Comparison of ENCODE assay signal across 25 cellular contexts in the genomic region with DNA sequence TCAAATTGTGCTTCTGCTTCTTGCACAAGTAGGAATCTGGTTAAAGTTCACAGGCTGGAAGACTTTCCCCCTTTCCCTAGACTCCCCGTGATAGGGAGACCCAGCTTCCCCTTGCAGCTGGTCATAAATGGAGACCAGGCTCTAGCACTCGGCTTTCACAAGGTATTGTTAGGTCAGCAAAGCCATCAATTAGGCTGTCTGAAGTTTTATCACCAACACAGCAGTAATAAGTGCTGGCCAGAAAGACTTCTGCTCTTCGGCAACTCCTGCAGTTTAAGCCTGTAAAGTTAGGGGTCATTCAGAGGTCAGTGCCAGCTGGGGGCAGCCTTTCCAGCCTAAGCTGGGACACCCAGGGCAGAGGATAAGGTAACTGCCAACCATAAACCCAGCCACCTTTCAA.
DNase-seq lines count a peak whose midpoint lies in the region; ATAC-seq, FAIRE-seq and TF ChIP-seq lines count a peak whose summit lies in the region.
"Had no signal": no experiment of that assay in that cellular context is flagged by ENCODE, and none has a peak within 500 bp of the region (broad histone marks: within the 10 kb centered on the region; RNA-seq: fewer than 3 reads in every experiment).

No MANE protein-coding gene starts in this region.

- H2BK20ac ChIP-seq in H1 (ENCODE audit: low read length) = no peak overlapping the region; the same call in 1 of the 2 replicates

- H3K27ac ChIP-seq in H1 (ENCODE audit: low read depth, low read length) (no peak overlapping the region), mesendoderm (ENCODE audit: low read depth, low read length) (no peak overlapping the region), uterus (peak overlapping the region; percentile 62 to 71)
- H3K27ac ChIP-seq: foreskin keratinocyte, SJCRH30, vagina had no signal

- peak; percentile 30 for DNase-seq in Right ventricle myocardium superior
- no peak for DNase-seq in cardiac septum (ENCODE audit: low spot score)
- no peak for DNase-seq in H1 (ENCODE audit: low read depth in 1 of 2, low spot score in 2 of 2)
- peak; percentile 36 for DNase-seq in mesendoderm
- DNase-seq in uterus = peak in 1 of 2 donors; percentile 58
- DNase-seq in activated T-cell treated with anti-CD3 and anti-CD28 coated beads for 4 hours = no peak
- DNase-seq: activated CD4-positive, alpha-beta T cell treated with anti-CD3 and anti-CD28 coated beads for 48 hours; activated CD8-positive, alpha-beta memory T cell treated with anti-CD3 and anti-CD28 coated beads, Interleukin-2, amount 50 U/mL, for 48 hours; activated gamma-delta T cell treated with Interleukin-2 at 50 U/mL for 16 hours; CD4-positive, CD25-positive, alpha-beta regulatory T cell; DMS53; foreskin keratinocyte; immature natural killer cell; MM.1S; NCI-H2081; NCI-H510A; SJCRH30; stimulated activated CD4-positive, alpha-beta T cell treated with anti-CD3 and anti-CD28 coated beads, Interleukin-2, amount 100 ng/mL, for 24 hours; stomach had no signal

- intact Hi-C loops in Right ventricle myocardium superior (cut with DNase I) (no loop called here), cardiac septum (cut with DNase I) (no loop called here), uterus (cut with DNase I; ENCODE audit: low total_unique reads) (no loop called here)

- H4K20me1 ChIP-seq in H1 (replicated peaks in 1 of 2; ENCODE audit: control insufficient read depth in 1 of 2, insufficient read depth in 2 of 2, low read length in 2 of 2) = peaks cover 0 to 3% of the 10 kb centered on the region in 2 experiments

- peaks cover 0 to 10% (median 6%) of the 10 kb centered on the region in 4 experiments; a peak in 3 of 7 replicates for H3K4me1 ChIP-seq in H1 (replicated peaks in 1 of 4; ENCODE audit: control insufficient read depth in 3 of 4, insufficient read depth in 4 of 4, low read length in 3 of 4)
- H3K4me1 ChIP-seq in mesendoderm (ENCODE audit: control insufficient read depth, low read depth, low read length) = peaks cover 4% of the 10 kb centered on the region
- peaks cover 0 to 16% of the 10 kb centered on the region in 2 donors for H3K4me1 ChIP-seq in uterus
- H3K4me1 ChIP-seq: foreskin keratinocyte, SJCRH30 had no signal

- no peak overlapping the region for H3K14ac ChIP-seq in H1 (ENCODE audit: insufficient read length)

- 0 out of 2 replicates have a peak overlapping the region, but pooled peaks have one; percentile 55 for H2BK12ac ChIP-seq in H1 (ENCODE audit: low read depth, low read length)

- H3K79me2 ChIP-seq in H1 (ENCODE audit: control insufficient read depth in 1 of 2, insufficient read depth in 2 of 2, low read length in 2 of 2) = no peaks in the 10 kb centered on the region
- H3K79me2 ChIP-seq in mesendoderm (ENCODE audit: control insufficient read depth, insufficient read depth, low read length) = no peaks in the 10 kb centered on the region

- peak overlapping the region; percentile 48; the same call in 1 of the 2 replicates for H3K18ac ChIP-seq in H1 (ENCODE audit: extremely low read depth, low read length)
- no peak overlapping the region for H3K18ac ChIP-seq in mesendoderm (ENCODE audit: low read length)

- no peaks in the 10 kb centered on the region for H3K79me1 ChIP-seq in H1 (ENCODE audit: low read depth, low read length)
- H3K79me1 ChIP-seq in mesendoderm (ENCODE audit: low read length) = no peaks in the 10 kb centered on the region

- H3K56ac ChIP-seq in H1 (replicated peaks; ENCODE audit: insufficient read length, low read depth, low read length) (no peak overlapping the region), mesendoderm (ENCODE audit: low read length) (no peak overlapping the region)

- H4K5ac ChIP-seq in H1 (ENCODE audit: insufficient read length, low read depth, low read length) (no peak overlapping the region), mesendoderm (ENCODE audit: low read length) (no peak overlapping the region)

- H3K27me3 ChIP-seq in H1 (replicated peaks in 1 of 4; ENCODE audit: control insufficient read depth in 3 of 4, extremely low read depth in 1 of 4, insufficient read depth in 3 of 4, low read length in 3 of 4) = peaks cover 0 to 5% (median 1%) of the 10 kb centered on the region in 4 experiments; a peak in 2 of 7 replicates
- H3K27me3 ChIP-seq in mesendoderm (ENCODE audit: insufficient read depth, low read length, poor library complexity) = no peaks in the 10 kb centered on the region
- no peaks in the 10 kb centered on the region for H3K27me3 ChIP-seq in uterus
- H3K27me3 ChIP-seq: foreskin keratinocyte, SJCRH30, stomach, vagina had no signal

- FAIRE-seq in H1 (lab: Jason Lieb, UNC) = no peak
- FAIRE-seq: endothelial cell of umbilical vein, HepG2 had no signal

- H4K91ac ChIP-seq in H1 (replicated peaks; ENCODE audit: insufficient read length, low read length) = no peak overlapping the region

- no peak overlapping the region for H2AFZ ChIP-seq in H1 (ENCODE audit: low read length)

- H2BK15ac ChIP-seq in H1 (ENCODE audit: low read length) (no peak overlapping the region), mesendoderm (replicated peaks; ENCODE audit: low read depth) (no peak overlapping the region)

- H3K23ac ChIP-seq in H1 (ENCODE audit: insufficient read length) (no peak overlapping the region), mesendoderm (ENCODE audit: low read length) (no peak overlapping the region)

- H3K4me3 ChIP-seq in H1 (ENCODE audit: extremely low read depth in 1 of 4, insufficient read depth in 2 of 4, low read depth in 3 of 4, low read length in 4 of 4) (peak overlapping the region in 1 of 4 experiments; percentile 2; a peak in 1 of 8 replicates), mesendoderm (ENCODE audit: low read length) (no peak overlapping the region), uterus (no peak overlapping the region)
- H3K4me3 ChIP-seq: SJCRH30, stomach, vagina had no signal

- H3K36me3 ChIP-seq in H1 (ENCODE audit: control insufficient read depth in 2 of 4, insufficient read depth in 4 of 4, low read length in 3 of 4) (no peaks in the 10 kb centered on the region), mesendoderm (ENCODE audit: control insufficient read depth, insufficient read depth, low read length) (no peaks in the 10 kb centered on the region), uterus (no peaks in the 10 kb centered on the region)

- no peaks in the 10 kb centered on the region for H3K23me2 ChIP-seq in H1 (ENCODE audit: low read depth, low read length)

- POLR2A ChIA-PET in H1 (lab: Charles Lee; ENCODE audit: partially characterized antibody) = no interaction called here

- TF ChIP-seq CTCF in H1 (IDR thresholded peaks at IDR 0.05; ENCODE audit: control extremely low read depth in 1 of 3, insufficient read depth in 1 of 3, low read depth in 1 of 3, low read length in 3 of 3) = no peak
- no peak for TF ChIP-seq CTCF in uterus (IDR thresholded peaks at IDR 0.05)

- CTCF ChIA-PET in H1 (lab: Charles Lee; ENCODE audit: partially characterized antibody) = interaction anchor here (0.6 to 2.6 kb wide), 3 partner anchors 14 to 207 kb away, joined by 3 to 13 read pairs (median 4); no protein-coding TSS in a partner anchor

- H3K9ac ChIP-seq in H1 (replicated peaks in 1 of 4; ENCODE audit: extremely low read depth in 1 of 4, low read depth in 3 of 4, low read length in 3 of 4) (no peak overlapping the region), mesendoderm (ENCODE audit: low read length) (no peak overlapping the region)

- no peak overlapping the region for H2AK5ac ChIP-seq in H1 (ENCODE audit: low read depth, low read length)
- H2AK5ac ChIP-seq in mesendoderm (ENCODE audit: low read length) = no peak overlapping the region

- 58% methylated on average over 3 of the region's 3 CpGs; no CpG with 5 or more reads in 1 of the 2 experiments for WGBS in H1 (ENCODE audit: extremely low coverage in 1 of 2, insufficient coverage in 1 of 2, insufficient read length in 1 of 2, insufficient replicate concordance in 2 of 2, low coverage in 1 of 2, low lambda C conversion rate in 2 of 2, missing lambda C conversion rate in 1 of 2), 2 experiments
- no CpG with 5 or more reads among the region's 3 CpGs for WGBS in mesendoderm (ENCODE audit: extremely low coverage, insufficient coverage, low lambda C conversion rate)

- H3K4ac ChIP-seq in H1 (replicated peaks; ENCODE audit: insufficient read length, low read depth, low read length) = no peak overlapping the region
- H3K4ac ChIP-seq in mesendoderm (ENCODE audit: low read depth, low read length) = no peak overlapping the region

- no peaks in the 10 kb centered on the region; a peak in 1 of 4 replicates for H3K9me3 ChIP-seq in H1 (ENCODE audit: insufficient read depth in 2 of 2, low read depth in 1 of 2, low read length in 1 of 2)
- H3K9me3 ChIP-seq in uterus = no peaks in the 10 kb centered on the region
- H3K9me3 ChIP-seq: SJCRH30, stomach, vagina had no signal

- H3K4me2 ChIP-seq in H1 (ENCODE audit: insufficient read depth in 1 of 2, low read depth in 2 of 2, low read length in 2 of 2) (peak overlapping the region; percentile 22 to 42; a peak in 3 of 4 replicates), mesendoderm (ENCODE audit: low read length) (no peak overlapping the region)

- ATAC-seq in Right ventricle myocardium superior (ENCODE audit: poor library complexity) (peak; percentile 59), HG03439 (IDR thresholded peaks at IDR 0.05; ENCODE audit: unreplicated experiment) (no peak), GM21381 (IDR thresholded peaks at IDR 0.05; ENCODE audit: unreplicated experiment) (no peak)
- ATAC-seq: foreskin keratinocyte, HepG2, sciatic nerve had no signal

- TF ChIP-seq RAD21 in H1 (IDR thresholded peaks at IDR 0.05 in 1 of 2, conservative IDR thresholded peaks at IDR 0.05 in 1 of 2; ENCODE audit: low read depth in 2 of 2, low read length in 2 of 2) = no peak

- H4K8ac ChIP-seq in H1 (ENCODE audit: extremely low read depth, insufficient read depth, low read length) (no peak overlapping the region), mesendoderm (ENCODE audit: low read depth, low read length) (no peak overlapping the region)

- TF ChIP-seq EP300 in H1 (IDR thresholded peaks at IDR 0.05; ENCODE audit: borderline replicate concordance in 1 of 2, low read depth in 2 of 2, low read length in 2 of 2) = no peak

- H2BK120ac ChIP-seq in H1 (replicated peaks; ENCODE audit: low read depth, low read length) = no peak overlapping the region
- no peak overlapping the region for H2BK120ac ChIP-seq in mesendoderm (ENCODE audit: low read depth, low read length)

- H2BK5ac ChIP-seq in H1 (ENCODE audit: low read depth, low read length) (no peak overlapping the region; the same call in 1 of the 2 replicates), mesendoderm (ENCODE audit: low read length) (no peak overlapping the region)

- TF ChIP-seq POLR2A in H1 (IDR thresholded peaks at IDR 0.05; ENCODE audit: control extremely low read depth in 1 of 2, low read depth in 2 of 2, low read length in 2 of 2) = no peak
- no peak for TF ChIP-seq POLR2A in uterus (IDR thresholded peaks at IDR 0.05)

TF ChIP-seq in H1, 55 proteins besides CTCF, POLR2A, EP300 and RAD21:
- no peak for TF ChIP-seq POLR2AphosphoS5 (IDR thresholded peaks at IDR 0.05; ENCODE audit: low read depth, low read length)
- peak; percentile 47 for TF ChIP-seq NANOG (IDR thresholded peaks at IDR 0.05; ENCODE audit: insufficient read depth, low read depth, low read length, poor library complexity, severe bottlenecking)
- no peak for TF ChIP-seq KDM1A (IDR thresholded peaks at IDR 0.05; ENCODE audit: borderline replicate concordance, low read length)
TF ChIP-seq in H1: peak in this region for 1.

Comparison
In these comparisons a context has a peak if more than half of its experiments do, and no peak if none do; other contexts are left out.
1. DNase-seq: peak in Right ventricle myocardium superior (single experiment) and mesendoderm (single experiment); none in cardiac septum (single experiment), H1 (0 of 2) and activated T-cell treated with anti-CD3 and anti-CD28 coated beads for 4 hours (single experiment).
2. H3K27ac ChIP-seq: peak in uterus (2 of 2); none in H1 (single experiment) and mesendoderm (single experiment).